ENCODE assay signal across 1 cellular context in the genomic region with DNA sequence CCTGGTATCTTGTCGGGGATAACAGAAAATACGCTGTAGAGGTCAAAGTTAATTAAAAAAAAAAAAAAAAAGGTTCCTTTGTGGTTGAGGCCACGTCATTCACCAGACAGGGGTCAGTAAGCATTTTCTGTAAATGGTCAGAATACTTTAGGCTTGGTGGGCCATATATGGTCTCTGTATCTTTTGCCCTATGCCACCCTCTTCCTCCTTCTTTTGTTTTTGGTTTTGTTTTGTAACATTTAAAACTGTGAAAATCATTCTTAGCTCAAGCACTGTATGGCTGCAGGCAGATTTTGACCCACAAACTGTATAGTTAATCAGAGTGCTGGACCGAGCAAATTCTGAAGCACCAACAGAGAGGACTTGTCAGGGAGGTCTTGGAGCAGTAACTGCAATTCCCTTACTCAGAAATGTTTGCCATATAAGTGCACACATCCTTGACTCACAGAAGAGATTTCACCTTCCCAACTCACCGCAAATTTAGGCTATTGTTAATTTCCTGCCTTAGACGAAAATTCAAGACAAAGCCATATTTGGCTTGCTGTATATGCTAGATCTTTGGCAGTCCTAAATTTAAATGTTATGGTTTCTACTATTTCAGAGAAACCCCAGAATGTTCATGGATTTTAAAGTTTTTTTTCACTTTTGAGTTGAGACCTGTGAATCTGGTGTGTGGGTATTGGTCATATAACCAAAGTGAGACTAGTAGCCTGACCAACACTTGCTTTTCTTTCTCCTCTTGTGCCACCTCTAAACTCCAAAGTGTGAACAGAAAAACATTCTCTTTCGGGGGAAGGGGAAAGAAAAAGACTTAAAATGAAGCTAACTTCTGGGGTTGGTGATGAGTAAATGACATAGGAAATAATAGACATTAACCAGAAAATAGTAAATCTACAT.
TF ChIP-seq lines count a peak whose summit lies in the region.

No MANE protein-coding gene starts in this region.

TF ChIP-seq in GM12878, 131 proteins besides CTCF, POLR2A, EP300 and RAD21 (continued from another document):
- TF ChIP-seq, protein P1, sequence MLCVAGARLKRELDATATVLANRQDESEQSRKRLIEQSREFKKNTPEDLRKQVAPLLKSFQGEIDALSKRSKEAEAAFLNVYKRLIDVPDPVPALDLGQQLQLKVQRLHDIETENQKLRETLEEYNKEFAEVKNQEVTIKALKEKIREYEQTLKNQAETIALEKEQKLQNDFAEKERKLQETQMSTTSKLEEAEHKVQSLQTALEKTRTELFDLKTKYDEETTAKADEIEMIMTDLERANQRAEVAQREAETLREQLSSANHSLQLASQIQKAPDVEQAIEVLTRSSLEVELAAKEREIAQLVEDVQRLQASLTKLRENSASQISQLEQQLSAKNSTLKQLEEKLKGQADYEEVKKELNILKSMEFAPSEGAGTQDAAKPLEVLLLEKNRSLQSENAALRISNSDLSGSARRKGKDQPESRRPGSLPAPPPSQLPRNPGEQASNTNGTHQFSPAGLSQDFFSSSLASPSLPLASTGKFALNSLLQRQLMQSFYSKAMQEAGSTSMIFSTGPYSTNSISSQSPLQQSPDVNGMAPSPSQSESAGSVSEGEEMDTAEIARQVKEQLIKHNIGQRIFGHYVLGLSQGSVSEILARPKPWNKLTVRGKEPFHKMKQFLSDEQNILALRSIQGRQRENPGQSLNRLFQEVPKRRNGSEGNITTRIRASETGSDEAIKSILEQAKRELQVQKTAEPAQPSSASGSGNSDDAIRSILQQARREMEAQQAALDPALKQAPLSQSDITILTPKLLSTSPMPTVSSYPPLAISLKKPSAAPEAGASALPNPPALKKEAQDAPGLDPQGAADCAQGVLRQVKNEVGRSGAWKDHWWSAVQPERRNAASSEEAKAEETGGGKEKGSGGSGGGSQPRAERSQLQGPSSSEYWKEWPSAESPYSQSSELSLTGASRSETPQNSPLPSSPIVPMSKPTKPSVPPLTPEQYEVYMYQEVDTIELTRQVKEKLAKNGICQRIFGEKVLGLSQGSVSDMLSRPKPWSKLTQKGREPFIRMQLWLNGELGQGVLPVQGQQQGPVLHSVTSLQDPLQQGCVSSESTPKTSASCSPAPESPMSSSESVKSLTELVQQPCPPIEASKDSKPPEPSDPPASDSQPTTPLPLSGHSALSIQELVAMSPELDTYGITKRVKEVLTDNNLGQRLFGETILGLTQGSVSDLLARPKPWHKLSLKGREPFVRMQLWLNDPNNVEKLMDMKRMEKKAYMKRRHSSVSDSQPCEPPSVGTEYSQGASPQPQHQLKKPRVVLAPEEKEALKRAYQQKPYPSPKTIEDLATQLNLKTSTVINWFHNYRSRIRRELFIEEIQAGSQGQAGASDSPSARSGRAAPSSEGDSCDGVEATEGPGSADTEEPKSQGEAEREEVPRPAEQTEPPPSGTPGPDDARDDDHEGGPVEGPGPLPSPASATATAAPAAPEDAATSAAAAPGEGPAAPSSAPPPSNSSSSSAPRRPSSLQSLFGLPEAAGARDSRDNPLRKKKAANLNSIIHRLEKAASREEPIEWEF (IDR thresholded peaks at IDR 0.05; ENCODE audit: insufficient replicate concordance, low read depth, low read length): no peak
- TF ChIP-seq DPF2 (IDR thresholded peaks at IDR 0.05) (no peak), JUND (IDR thresholded peaks at IDR 0.05; ENCODE audit: low read depth, low read length) (no peak), ZNF274 (IDR thresholded peaks at IDR 0.05; ENCODE audit: insufficient read depth, insufficient read length) (no peak)
